12 cellular contexts compared by ENCODE assay signal in the genomic region with DNA sequence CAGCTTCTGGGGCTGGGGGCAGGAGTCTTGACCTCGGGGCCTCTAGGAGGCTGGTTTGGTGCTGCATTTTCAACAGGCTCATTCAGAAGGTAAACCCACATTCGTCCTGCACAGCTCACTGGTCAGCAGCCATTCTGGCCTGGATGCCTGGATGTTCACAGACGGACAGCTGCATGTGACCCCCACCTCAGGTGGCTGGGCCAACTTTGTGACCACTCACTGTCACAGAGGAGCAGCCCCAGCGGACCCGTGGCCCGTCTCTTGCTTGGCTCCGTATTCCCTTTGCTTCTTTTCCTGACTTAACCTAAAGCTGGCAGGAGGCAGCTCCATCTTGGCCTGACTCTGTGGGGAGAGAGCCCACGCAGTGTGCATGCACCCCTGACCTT. TPM values are rescaled to one million over a fixed set of nuclear protein-coding genes. Genes with fewer than 3 reads are reported as not detected.
A peak's percentile ranks its signal among the peaks of the same experiment; 100 is the strongest.
DNase-seq lines count a peak whose midpoint lies in the region; ATAC-seq and TF ChIP-seq lines count a peak whose summit lies in the region.
"Had no signal": no experiment of that assay in that cellular context is flagged by ENCODE, and none has a peak within 500 bp of the region (broad histone marks: within the 10 kb centered on the region; RNA-seq: fewer than 3 reads in every experiment).

No MANE protein-coding gene starts in this region.

- H3K36me3 Mint-ChIP-seq in effector memory CD8-positive, alpha-beta T cell (ENCODE audit: insufficient read depth), result peaks cover 52% of the 10 kb centered on the region

- DNase-seq in Right ventricle myocardium superior, result peak; percentile 10
- no peak for DNase-seq in right cardiac atrium
- no peak for DNase-seq in effector memory CD8-positive, alpha-beta T cell
- peak; percentile 47 for DNase-seq in osteoblast (ENCODE audit: insufficient read length, low spot score, missing footprints)
- DNase-seq in NCI-H1048 (lab: John Stamatoyannopoulos, UW), result no peak
- no peak for DNase-seq in testis
- DNase-seq in HCEC 1CT, result no peak
- DNase-seq: DMS53, GF-D8 had no signal

- H3K27me3 ChIP-seq in right cardiac atrium (ENCODE audit: control insufficient read depth, insufficient read depth), result no peaks in the 10 kb centered on the region
- H3K27me3 ChIP-seq in osteoblast (ENCODE audit: insufficient read depth, low read length), result no peaks in the 10 kb centered on the region
- no peaks in the 10 kb centered on the region for H3K27me3 ChIP-seq in testis

- H3K79me2 ChIP-seq in osteoblast (ENCODE audit: insufficient read depth, low read length), result peaks cover 85% of the 10 kb centered on the region

- H3K9me3 ChIP-seq in right cardiac atrium (ENCODE audit: control insufficient read depth, low read length) (no peaks in the 10 kb centered on the region), osteoblast (ENCODE audit: low read depth, low read length) (no peaks in the 10 kb centered on the region), testis (no peaks in the 10 kb centered on the region)

- H3K27ac ChIP-seq in right cardiac atrium (ENCODE audit: low read length) (no peak overlapping the region), osteoblast (ENCODE audit: low read depth, low read length) (no peak overlapping the region), testis (no peak overlapping the region)
- H3K27ac ChIP-seq: 22Rv1 had no signal

- H4K20me1 ChIP-seq in osteoblast (ENCODE audit: insufficient read depth, low read length), result peaks cover 49% of the 10 kb centered on the region

- intact Hi-C loops in Right ventricle myocardium superior (cut with DNase I), result no loop called here
- intact Hi-C loops in right cardiac atrium (cut with DNase I), result no loop called here
- intact Hi-C loops in testis (cut with DNase I; ENCODE audit: low total_unique reads), result no loop called here

- H3K36me3 ChIP-seq in osteoblast (ENCODE audit: insufficient read depth, low read length) (peaks cover 75% of the 10 kb centered on the region), testis (ENCODE audit: low read depth, missing control alignments) (no peaks in the 10 kb centered on the region)

- no peaks in the 10 kb centered on the region for H3K27me3 Mint-ChIP-seq in effector memory CD8-positive, alpha-beta T cell

- H3K9me3 Mint-ChIP-seq in effector memory CD8-positive, alpha-beta T cell, result no peaks in the 10 kb centered on the region

- TF ChIP-seq POLR2A in testis (IDR thresholded peaks at IDR 0.05), result no peak

- 89% methylated on average over 8 of the region's 8 CpGs for WGBS in right cardiac atrium
- WGBS in testis, 2 donors, result 87 to 90% methylated on average over 8 of the region's 8 CpGs

- peaks cover 78 to 80% of the 10 kb centered on the region in 2 donors for H3K4me1 Mint-ChIP-seq in effector memory CD8-positive, alpha-beta T cell (ENCODE audit: low read depth in 2 of 2)

- H2AFZ ChIP-seq in osteoblast (ENCODE audit: low read length), result no peak overlapping the region

- no peak overlapping the region for H3K4me3 ChIP-seq in right cardiac atrium (ENCODE audit: low read length)
- no peak overlapping the region for H3K4me3 ChIP-seq in osteoblast (ENCODE audit: insufficient read depth, low read length)
- no peak overlapping the region for H3K4me3 ChIP-seq in testis

- H3K4me2 ChIP-seq in osteoblast (ENCODE audit: insufficient read depth, low read length), result no peak overlapping the region

- ATAC-seq in Right ventricle myocardium superior (ENCODE audit: poor library complexity) (no peak), right cardiac atrium (no peak)
- ATAC-seq in effector memory CD8-positive, alpha-beta T cell (replicated peaks), result no peak
- ATAC-seq: HCT116, HepG2 had no signal

- peak overlapping the region; percentile 79 to 93 for H3K27ac Mint-ChIP-seq in effector memory CD8-positive, alpha-beta T cell

- peak overlapping the region; percentile 78 to 83 for H3K4me3 Mint-ChIP-seq in effector memory CD8-positive, alpha-beta T cell

- peaks cover 11% of the 10 kb centered on the region for H3K4me1 ChIP-seq in right cardiac atrium (ENCODE audit: control insufficient read depth, insufficient read depth, low read length)
- H3K4me1 ChIP-seq in osteoblast (ENCODE audit: insufficient read depth, low read length), result peaks cover 8% of the 10 kb centered on the region
- H3K4me1 ChIP-seq in testis, result peaks cover 18% of the 10 kb centered on the region

- TF ChIP-seq CTCF in osteoblast (IDR thresholded peaks at IDR 0.05; ENCODE audit: extremely low read depth, low read depth, low read length) (no peak), testis (IDR thresholded peaks at IDR 0.05) (no peak)

RNA-seq across cellular contexts. Expression of a gene that starts 8.2 kb away (rescaled TPM):
- total RNA-seq in Right ventricle myocardium superior (15.4 TPM), right cardiac atrium (10 to 100 TPM; 15.5 to 18.6 (median 17.0) TPM), osteoblast (25.9 and 44.2 TPM in 2 replicates), testis (10 to 100 TPM; 64.8 to 83.7 TPM)
- polyA plus RNA-seq in right cardiac atrium (11.2 TPM), testis (ENCODE audit: insufficient read depth, low read depth, low replicate concordance) (44.4 TPM)

RNA-seq across cellular contexts. Expression of a gene that starts 27.6 kb away (rescaled TPM):
- 32.7 TPM for total RNA-seq in Right ventricle myocardium superior
- total RNA-seq in right cardiac atrium, result 10 to 100 TPM; 32.5 to 46.8 (median 39.5) TPM
- 33.3 TPM for polyA plus RNA-seq in right cardiac atrium
- 78.4 and 85.8 TPM in 2 replicates for total RNA-seq in osteoblast
- total RNA-seq in testis, result 100 to 1,000 TPM; 284 to 318 TPM
- polyA plus RNA-seq in testis (ENCODE audit: insufficient read depth, low read depth, low replicate concordance), result 247 TPM

RNA-seq across cellular contexts. Expression of a gene that starts 28.8 kb away (rescaled TPM):
- total RNA-seq in Right ventricle myocardium superior (21.9 TPM), right cardiac atrium (10 to 100 TPM; 23.1 to 32.0 (median 29.7) TPM), osteoblast (35.9 and 43.8 TPM in 2 replicates), testis (100 to 1,000 TPM in 1 of 2 donors, 10 to 100 TPM in 1; 97.2 to 122 TPM)
- polyA plus RNA-seq in right cardiac atrium (23.1 TPM), testis (ENCODE audit: insufficient read depth, low read depth, low replicate concordance) (82.7 TPM)

RNA-seq across cellular contexts. Expression of a gene that starts 43.3 kb away (rescaled TPM):
- total RNA-seq in Right ventricle myocardium superior, result 39.2 TPM
- 10 to 100 TPM; 49.1 to 64.7 (median 55.7) TPM for total RNA-seq in right cardiac atrium
- polyA plus RNA-seq in right cardiac atrium, result 34.2 TPM
- 9.8 and 11.8 TPM in 2 replicates for total RNA-seq in osteoblast
- 10 to 100 TPM; 40.9 to 44.0 TPM for total RNA-seq in testis
- polyA plus RNA-seq in testis (ENCODE audit: insufficient read depth, low read depth, low replicate concordance), result 34.0 TPM

Comparison
In these comparisons a context has a peak if more than half of its experiments do, and no peak if none do; other contexts are left out.
1. DNase-seq: peak in Right ventricle myocardium superior (single experiment) and osteoblast (single experiment); none in right cardiac atrium (0 of 3), effector memory CD8-positive, alpha-beta T cell (0 of 3), NCI-H1048 (single experiment), testis (single experiment) and HCEC 1CT (single experiment).